ENCODE assay signal across 1 cellular context in genomic region chr2:32866462-32866861, GRCh38.
A peak's percentile ranks its signal among the peaks of the same experiment; 100 is the strongest.
TF ChIP-seq lines count a peak whose summit lies in the region.

No MANE protein-coding gene starts in this region.

TF ChIP-seq in HepG2, 621 proteins besides CTCF, POLR2A, EP300 and RAD21:
- TF ChIP-seq HNRNPK (IDR thresholded peaks at IDR 0.05; ENCODE audit: low read depth, low read length, poor library complexity, severe bottlenecking), result peak; percentile 91
- 0 out of 2 replicates have a peak, but pooled peaks have one; percentile 57 for TF ChIP-seq PCBP1 (IDR thresholded peaks at IDR 0.05; ENCODE audit: borderline replicate concordance, low read depth, low read length)
